9 cellular contexts compared by ENCODE assay signal in genomic region chr3:94627689-94628088, GRCh38.
"Had no signal": no experiment of that assay in that cellular context is flagged by ENCODE, and none has a peak within 500 bp of the region (broad histone marks: within the 10 kb centered on the region; RNA-seq: fewer than 3 reads in every experiment).

No MANE protein-coding gene starts in this region.

- H3K27me3 Mint-ChIP-seq: IgD-negative memory B cell had no signal

- H3K9ac ChIP-seq: KMS-11 had no signal

- H3K4me3 ChIP-seq: K562 had no signal

- ATAC-seq: HepG2, K562 had no signal

- H3K4me2 ChIP-seq: KMS-11 had no signal

- H3K27ac ChIP-seq: HL-60, KMS-11 had no signal

- H3K4me3 Mint-ChIP-seq: IgD-negative memory B cell had no signal

- H3K36me3 Mint-ChIP-seq: IgD-negative memory B cell had no signal

- H3K4me1 Mint-ChIP-seq: IgD-negative memory B cell had no signal

- DNase-seq: IMR-90, Karpas-422, KBM-7, KG1 had no signal

- H3K27ac Mint-ChIP-seq: IgD-negative memory B cell had no signal
